Comparison of ENCODE assay signal across 17 cellular contexts in genomic region chr6:13479971-13480434, GRCh38. TPM values are rescaled to one million over a fixed set of nuclear protein-coding genes. Genes with fewer than 3 reads are reported as not detected.
DNase-seq lines count a peak whose midpoint lies in the region; ATAC-seq and TF ChIP-seq lines count a peak whose summit lies in the region.
"Had no signal": no experiment of that assay in that cellular context is flagged by ENCODE, and none has a peak within 500 bp of the region (broad histone marks: within the 10 kb centered on the region; RNA-seq: fewer than 3 reads in every experiment).

No MANE protein-coding gene starts in this region.

- H3K4me3 ChIP-seq in epithelial cell of esophagus (ENCODE audit: low read length): no peak overlapping the region
- H3K4me3 ChIP-seq: SJCRH30, uterus had no signal

- H3K27me3 Mint-ChIP-seq in natural killer cell (ENCODE audit: low read depth in 2 of 2): no peaks in the 10 kb centered on the region
- H3K27me3 Mint-ChIP-seq in natural killer cell treated with Interleukin-12 subunit alpha and Interleukin-12 subunit beta and Interleukin-15 and Interleukin-18, amount 100 ng/mL, for 72 hours: no peaks in the 10 kb centered on the region
- H3K27me3 Mint-ChIP-seq: activated CD4-positive, alpha-beta T cell treated with anti-CD3 and anti-CD28 coated beads for 36 hours; activated CD8-positive, alpha-beta memory T cell treated with anti-CD3 and anti-CD28 coated beads, Interleukin-2, amount 10 ng/mL, durations not matched to agents 7 days and 5 days had no signal

- no peaks in the 10 kb centered on the region for H3K9me3 Mint-ChIP-seq in natural killer cell
- no peaks in the 10 kb centered on the region for H3K9me3 Mint-ChIP-seq in natural killer cell treated with Interleukin-12 subunit alpha and Interleukin-12 subunit beta and Interleukin-15 and Interleukin-18, amount 100 ng/mL, for 72 hours
- H3K9me3 Mint-ChIP-seq: activated naive CD4-positive, alpha-beta T cell treated with anti-CD3 and anti-CD28 coated beads, Interleukin-2, amount 50 U/mL, for 24 hours; effector memory CD8-positive, alpha-beta T cell; T-cell had no signal

- ATAC-seq in natural killer cell (no peak), left lobe of liver (peak; percentile 48), HG03439 (IDR thresholded peaks at IDR 0.05; ENCODE audit: unreplicated experiment) (no peak), HG03469 (IDR thresholded peaks at IDR 0.05; ENCODE audit: unreplicated experiment) (no peak), HG03571 (IDR thresholded peaks at IDR 0.05; ENCODE audit: unreplicated experiment) (no peak)
- ATAC-seq in natural killer cell treated with Interleukin-12 subunit alpha and Interleukin-12 subunit beta and Interleukin-15 and Interleukin-18, amount 100 ng/mL, for 72 hours: no peak
- ATAC-seq: effector memory CD8-positive, alpha-beta T cell; T-cell had no signal

- no peak overlapping the region for H3K4me3 Mint-ChIP-seq in natural killer cell
- H3K4me3 Mint-ChIP-seq in natural killer cell treated with Interleukin-12 subunit alpha and Interleukin-12 subunit beta and Interleukin-15 and Interleukin-18, amount 100 ng/mL, for 72 hours: no peak overlapping the region
- H3K4me3 Mint-ChIP-seq: activated CD4-positive, alpha-beta T cell treated with anti-CD3 and anti-CD28 coated beads for 36 hours; activated CD8-positive, alpha-beta memory T cell treated with anti-CD3 and anti-CD28 coated beads, Interleukin-2, amount 10 ng/mL, durations not matched to agents 7 days and 5 days; activated naive CD4-positive, alpha-beta T cell treated with anti-CD3 and anti-CD28 coated beads, Interleukin-2, amount 50 U/mL, for 24 hours; effector memory CD8-positive, alpha-beta T cell; T-cell had no signal

- TF ChIP-seq CTCF in natural killer cell (IDR thresholded peaks at IDR 0.05): no peak
- TF ChIP-seq CTCF in epithelial cell of esophagus (IDR thresholded peaks at IDR 0.05; ENCODE audit: insufficient read depth, low read depth, low read length, missing control alignments): no peak

- peak overlapping the region; percentile 69 to 89 for H3K27ac Mint-ChIP-seq in natural killer cell
- H3K27ac Mint-ChIP-seq in natural killer cell treated with Interleukin-12 subunit alpha and Interleukin-12 subunit beta and Interleukin-15 and Interleukin-18, amount 100 ng/mL, for 72 hours: peak overlapping the region in 1 of 2 donors; percentile 83
- H3K27ac Mint-ChIP-seq: activated CD4-positive, alpha-beta T cell treated with anti-CD3 and anti-CD28 coated beads for 36 hours; activated CD8-positive, alpha-beta memory T cell treated with anti-CD3 and anti-CD28 coated beads, Interleukin-2, amount 10 ng/mL, durations not matched to agents 7 days and 5 days; activated naive CD4-positive, alpha-beta T cell treated with anti-CD3 and anti-CD28 coated beads, Interleukin-2, amount 50 U/mL, for 24 hours; effector memory CD8-positive, alpha-beta T cell; T-cell had no signal

- DNase-seq in natural killer cell (no peak), epithelial cell of esophagus (ENCODE audit: low read depth) (peak; percentile 95), left lobe of liver (ENCODE audit: low spot score) (peak; percentile 75), MV-4-11 (lab: John Stamatoyannopoulos, UW) (no peak)
- DNase-seq in natural killer cell treated with Interleukin-12 subunit alpha and Interleukin-12 subunit beta and Interleukin-15 and Interleukin-18, amount 100 ng/mL, for 72 hours (ENCODE audit: low spot score): no peak
- DNase-seq: activated CD4-positive, alpha-beta T cell treated with anti-CD3 and anti-CD28 coated beads for 36 hours; activated CD8-positive, alpha-beta memory T cell treated with anti-CD3 and anti-CD28 coated beads, Interleukin-2, amount 10 ng/mL, durations not matched to agents 7 days and 5 days; effector memory CD8-positive, alpha-beta T cell; NCI-H187; SJCRH30; substantia nigra; T-cell; uterus had no signal

- intact Hi-C loops in natural killer cell (cut with micrococcal nuclease): no loop called here

- peaks cover 6% of the 10 kb centered on the region for H3K36me3 Mint-ChIP-seq in natural killer cell
- H3K36me3 Mint-ChIP-seq in natural killer cell treated with Interleukin-12 subunit alpha and Interleukin-12 subunit beta and Interleukin-15 and Interleukin-18, amount 100 ng/mL, for 72 hours: no peaks in the 10 kb centered on the region

- peaks cover 62 to 71% of the 10 kb centered on the region in 2 donors for H3K4me1 Mint-ChIP-seq in natural killer cell
- peaks cover 43 to 52% of the 10 kb centered on the region in 2 donors for H3K4me1 Mint-ChIP-seq in natural killer cell treated with Interleukin-12 subunit alpha and Interleukin-12 subunit beta and Interleukin-15 and Interleukin-18, amount 100 ng/mL, for 72 hours (ENCODE audit: low read depth in 2 of 2)

RNA-seq across cellular contexts. Expression of gene GFOD1, which starts 7.4 kb away (rescaled TPM):
- total RNA-seq in natural killer cell (10 to 100 TPM; 59.7 to 74.5 (median 71.2) TPM), left lobe of liver (9.6 TPM)
- 10 to 100 TPM in 1 of 2 donors, 1 to 10 TPM in 1; 9.7 to 12.1 TPM for total RNA-seq in natural killer cell treated with Interleukin-12 subunit alpha and Interleukin-12 subunit beta and Interleukin-15 and Interleukin-18, amount 100 ng/mL, for 72 hours

Comparison
In these comparisons a context has a peak if more than half of its experiments do, and no peak if none do; other contexts are left out.
1. DNase-seq: peak in epithelial cell of esophagus (single experiment) and left lobe of liver (single experiment); none in natural killer cell (single experiment), natural killer cell treated with Interleukin-12 subunit alpha and Interleukin-12 subunit beta and Interleukin-15 and Interleukin-18, amount 100 ng/mL, for 72 hours (single experiment) and MV-4-11 (single experiment).